Comparison of ENCODE assay signal across 1 cellular context in the genomic region with DNA sequence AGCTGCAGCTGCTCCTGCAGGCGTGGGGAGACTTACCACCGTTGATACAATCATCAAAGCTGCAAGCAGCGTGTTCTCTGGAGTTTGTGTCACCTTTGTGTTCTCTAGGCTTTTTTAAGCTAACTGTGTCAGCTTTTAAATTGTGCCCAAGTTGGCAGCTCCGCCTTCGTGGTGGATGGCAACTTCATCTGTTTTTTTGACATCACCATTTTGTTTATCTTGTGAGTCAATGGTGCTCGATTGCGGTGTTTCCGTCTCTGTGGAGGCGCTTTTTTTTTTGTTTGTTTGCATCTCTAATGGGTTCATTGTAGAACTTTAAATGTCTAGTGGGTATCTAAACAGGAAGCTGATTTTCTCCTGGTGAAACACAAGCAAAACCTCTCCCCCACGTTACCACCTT.
A peak's percentile ranks its signal among the peaks of the same experiment; 100 is the strongest.
TF ChIP-seq lines count a peak whose summit lies in the region.
"Not testable (repeated sequence)": the region's sequence is repeated elsewhere in the genome, so short reads cannot be mapped to it uniquely, and the experiment has no call there.

No MANE protein-coding gene starts in this region.

TF ChIP-seq in HepG2, 621 proteins besides CTCF, POLR2A, EP300 and RAD21:
- TF ChIP-seq FOSL2 (CRISPR knock-in tag; IDR thresholded peaks at IDR 0.05) (0 out of 2 replicates have a peak, but pooled peaks have one; percentile 32), FOXP1 (CRISPR knock-in tag; IDR thresholded peaks at IDR 0.05) (peak; percentile 37; the same call in 1 of the 2 replicates)
- TF ChIP-seq FOXP1 (IDR thresholded peaks at IDR 0.05): not testable (repeated sequence)
TF ChIP-seq in HepG2: peak in this region for 2; not testable (repeated sequence) for 619.
